26 cellular contexts compared by ENCODE assay signal in the genomic region with DNA sequence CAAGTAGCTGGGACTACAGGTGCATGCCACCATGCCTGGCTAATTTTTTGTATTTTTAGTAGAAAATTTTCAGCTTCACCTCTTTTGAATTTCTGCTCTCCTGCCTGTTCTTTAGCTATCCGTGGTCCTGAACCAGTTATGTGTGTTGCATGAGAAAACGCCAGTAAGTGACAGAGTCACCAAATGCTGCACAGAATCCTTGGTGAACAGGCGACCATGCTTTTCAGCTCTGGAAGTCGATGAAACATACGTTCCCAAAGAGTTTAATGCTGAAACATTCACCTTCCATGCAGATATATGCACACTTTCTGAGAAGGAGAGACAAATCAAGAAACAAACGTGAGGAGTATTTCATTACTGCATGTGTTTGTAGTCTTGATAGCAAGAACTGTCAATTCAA. TPM values are rescaled to one million over a fixed set of nuclear protein-coding genes. Genes with fewer than 3 reads are reported as not detected.
DNase-seq lines count a peak whose midpoint lies in the region; ATAC-seq and TF ChIP-seq lines count a peak whose summit lies in the region.
"Had no signal": no experiment of that assay in that cellular context is flagged by ENCODE, and none has a peak within 500 bp of the region (broad histone marks: within the 10 kb centered on the region; RNA-seq: fewer than 3 reads in every experiment).

No MANE protein-coding gene starts in this region.

- H3K27me3 Mint-ChIP-seq in stimulated activated naive CD8-positive, alpha-beta T cell treated with anti-CD3 and anti-CD28 coated beads, Interleukin-15, amount 100 ng/mL, for 72 hours, result no peaks in the 10 kb centered on the region
- H3K27me3 Mint-ChIP-seq: activated CD8-positive, alpha-beta T cell treated with anti-CD3 and anti-CD28 coated beads for 36 hours; activated T-cell treated with anti-CD3 and anti-CD28 coated beads, Interleukin-2, amount 50 U/mL, for 24 hours had no signal

- H3K9me3 ChIP-seq in GM23248 (ENCODE audit: low read depth) (no peaks in the 10 kb centered on the region), ascending aorta (no peaks in the 10 kb centered on the region)
- H3K9me3 ChIP-seq: colonic mucosa, gastroesophageal sphincter, thoracic aorta had no signal

- TF ChIP-seq CTCF in epithelial cell of esophagus (IDR thresholded peaks at IDR 0.05; ENCODE audit: insufficient read depth, low read depth, low read length, missing control alignments) (no peak), ascending aorta (IDR thresholded peaks at IDR 0.05) (no peak)

- H3K9me3 Mint-ChIP-seq in stimulated activated naive CD8-positive, alpha-beta T cell treated with anti-CD3 and anti-CD28 coated beads, Interleukin-15, amount 100 ng/mL, for 72 hours, result no peaks in the 10 kb centered on the region
- H3K9me3 Mint-ChIP-seq: activated CD8-positive, alpha-beta T cell treated with anti-CD3 and anti-CD28 coated beads for 36 hours; activated naive CD4-positive, alpha-beta T cell treated with anti-CD3 and anti-CD28 coated beads for 36 hours; activated T-cell treated with anti-CD3 and anti-CD28 coated beads, Interleukin-2, amount 50 U/mL, for 24 hours; CD8-positive, alpha-beta memory T cell; HFFc6; T-helper 1 cell treated with Interleukin-12 subunit alpha and Interleukin-12 subunit beta and Interleukin-4 antibody, amounts not matched to agents 30 μg/mL and 1 μg/mL, for 36 hours had no signal

- H4K5ac ChIP-seq in mesendoderm (ENCODE audit: low read length), result no peak overlapping the region

- H3K23ac ChIP-seq in mesendoderm (ENCODE audit: low read length), result no peak overlapping the region

- H3K4ac ChIP-seq in mesendoderm (ENCODE audit: low read depth, low read length), result no peak overlapping the region

- no peaks in the 10 kb centered on the region for H3K9me2 ChIP-seq in GM23248 (ENCODE audit: insufficient read depth)

- no peak overlapping the region for H4K8ac ChIP-seq in mesendoderm (ENCODE audit: low read depth, low read length)

- no peak overlapping the region for H2AK5ac ChIP-seq in mesendoderm (ENCODE audit: low read length)

- no peak overlapping the region for H3K27ac Mint-ChIP-seq in stimulated activated naive CD8-positive, alpha-beta T cell treated with anti-CD3 and anti-CD28 coated beads, Interleukin-15, amount 100 ng/mL, for 72 hours
- H3K27ac Mint-ChIP-seq: activated CD8-positive, alpha-beta T cell treated with anti-CD3 and anti-CD28 coated beads for 36 hours; activated naive CD4-positive, alpha-beta T cell treated with anti-CD3 and anti-CD28 coated beads for 36 hours; activated T-cell treated with anti-CD3 and anti-CD28 coated beads, Interleukin-2, amount 50 U/mL, for 24 hours; CD8-positive, alpha-beta memory T cell; HFFc6; T-helper 1 cell treated with Interleukin-12 subunit alpha and Interleukin-12 subunit beta and Interleukin-4 antibody, amounts not matched to agents 30 μg/mL and 1 μg/mL, for 36 hours had no signal

- H4K20me1 ChIP-seq in GM23248 (ENCODE audit: insufficient read depth), result no peaks in the 10 kb centered on the region

- WGBS in GM23248 (ENCODE audit: low coverage in 1 of 2, low lambda C conversion rate in 2 of 2, missing lambda C conversion rate in 2 of 2), 2 experiments, result 40 to 46% methylated on average over 6 of the region's 6 CpGs
- no CpG with 5 or more reads among the region's 6 CpGs for WGBS in mesendoderm (ENCODE audit: extremely low coverage, insufficient coverage, low lambda C conversion rate)

- H3K4me1 Mint-ChIP-seq in stimulated activated naive CD8-positive, alpha-beta T cell treated with anti-CD3 and anti-CD28 coated beads, Interleukin-15, amount 100 ng/mL, for 72 hours, result no peaks in the 10 kb centered on the region
- H3K4me1 Mint-ChIP-seq: CD8-positive, alpha-beta memory T cell had no signal

- ATAC-seq in stimulated activated naive CD8-positive, alpha-beta T cell treated with anti-CD3 and anti-CD28 coated beads, Interleukin-15, amount 100 ng/mL, for 72 hours, result no peak
- ATAC-seq: activated CD8-positive, alpha-beta T cell treated with anti-CD3 and anti-CD28 coated beads for 36 hours; gastroesophageal sphincter; left ventricle myocardium superior had no signal

- no peak overlapping the region for H2BK120ac ChIP-seq in mesendoderm (ENCODE audit: low read depth, low read length)

- intact Hi-C loops in ascending aorta (cut with DNase I), result no loop called here

- no peak overlapping the region for H3K56ac ChIP-seq in mesendoderm (ENCODE audit: low read length)

- no peak overlapping the region for H3K9ac ChIP-seq in GM23248
- no peak overlapping the region for H3K9ac ChIP-seq in mesendoderm (ENCODE audit: low read length)
- H3K9ac ChIP-seq: KMS-11 had no signal

- H3K4me1 ChIP-seq in GM23248 (ENCODE audit: insufficient read depth) (no peaks in the 10 kb centered on the region), mesendoderm (ENCODE audit: control insufficient read depth, low read depth, low read length) (no peaks in the 10 kb centered on the region), ascending aorta (no peaks in the 10 kb centered on the region)
- H3K4me1 ChIP-seq: colonic mucosa, gastroesophageal sphincter had no signal

- no peak overlapping the region for H2AFZ ChIP-seq in GM23248

- H3K4me3 ChIP-seq in GM23248, result no peak overlapping the region
- H3K4me3 ChIP-seq in epithelial cell of esophagus (ENCODE audit: low read length), result no peak overlapping the region
- no peak overlapping the region for H3K4me3 ChIP-seq in mesendoderm (ENCODE audit: low read length)
- H3K4me3 ChIP-seq in ascending aorta, result no peak overlapping the region
- H3K4me3 ChIP-seq: colonic mucosa, gastroesophageal sphincter, thoracic aorta had no signal

- H3K27ac ChIP-seq in GM23248 (no peak overlapping the region), mesendoderm (ENCODE audit: low read depth, low read length) (no peak overlapping the region), ascending aorta (no peak overlapping the region)
- H3K27ac ChIP-seq: colonic mucosa, gastroesophageal sphincter, KMS-11, thoracic aorta had no signal

- H3F3A ChIP-seq in GM23248 (ENCODE audit: insufficient read depth), result no peaks in the 10 kb centered on the region

- H3K4me2 ChIP-seq in GM23248 (ENCODE audit: unreplicated experiment) (no peak overlapping the region), mesendoderm (ENCODE audit: low read length) (no peak overlapping the region)
- H3K4me2 ChIP-seq: KMS-11 had no signal

- no peak overlapping the region for H3K4me3 Mint-ChIP-seq in stimulated activated naive CD8-positive, alpha-beta T cell treated with anti-CD3 and anti-CD28 coated beads, Interleukin-15, amount 100 ng/mL, for 72 hours
- H3K4me3 Mint-ChIP-seq: activated CD8-positive, alpha-beta T cell treated with anti-CD3 and anti-CD28 coated beads for 36 hours; activated naive CD4-positive, alpha-beta T cell treated with anti-CD3 and anti-CD28 coated beads for 36 hours; activated T-cell treated with anti-CD3 and anti-CD28 coated beads, Interleukin-2, amount 50 U/mL, for 24 hours; CD8-positive, alpha-beta memory T cell; HFFc6; T-helper 1 cell treated with Interleukin-12 subunit alpha and Interleukin-12 subunit beta and Interleukin-4 antibody, amounts not matched to agents 30 μg/mL and 1 μg/mL, for 36 hours had no signal

- H3K79me1 ChIP-seq in mesendoderm (ENCODE audit: low read length), result no peaks in the 10 kb centered on the region

- peaks cover 7% of the 10 kb centered on the region for H3K27me3 ChIP-seq in GM23248 (replicated peaks; ENCODE audit: insufficient read depth)
- no peaks in the 10 kb centered on the region for H3K27me3 ChIP-seq in mesendoderm (ENCODE audit: insufficient read depth, low read length, poor library complexity)
- no peaks in the 10 kb centered on the region for H3K27me3 ChIP-seq in ascending aorta
- H3K27me3 ChIP-seq: colonic mucosa, gastroesophageal sphincter had no signal

- H2BK5ac ChIP-seq in mesendoderm (ENCODE audit: low read length), result no peak overlapping the region

- no peak overlapping the region for H2BK15ac ChIP-seq in mesendoderm (replicated peaks; ENCODE audit: low read depth)

- no peak overlapping the region for H3K18ac ChIP-seq in mesendoderm (ENCODE audit: low read length)

- in situ Hi-C loops in GM23248 (cut with MboI), result no loop called here

- peak; percentile 14 for DNase-seq in GM23248
- peak; percentile 20 for DNase-seq in RPMI7951 (ENCODE audit: low read depth)
- peak; percentile 34 for DNase-seq in epithelial cell of esophagus (ENCODE audit: low read depth)
- peak; percentile 36 for DNase-seq in mesendoderm
- no peak for DNase-seq in foreskin melanocyte
- DNase-seq in occipital lobe (lab: John Stamatoyannopoulos, UW), result no peak
- DNase-seq in stimulated activated naive CD8-positive, alpha-beta T cell treated with anti-CD3 and anti-CD28 coated beads, Interleukin-15, amount 100 ng/mL, for 72 hours, result no peak
- no peak for DNase-seq in ascending aorta (ENCODE audit: low spot score in 2 of 2)
- DNase-seq: activated CD4-positive, CD25-positive, alpha-beta regulatory T cell; activated CD8-positive, alpha-beta T cell treated with anti-CD3 and anti-CD28 coated beads for 36 hours; activated naive CD4-positive, alpha-beta T cell treated with anti-CD3 and anti-CD28 coated beads for 36 hours; activated T-cell treated with anti-CD3 and anti-CD28 coated beads, Interleukin-2, amount 50 U/mL, for 24 hours; CD8-positive, alpha-beta memory T cell; colonic mucosa; DMS79; HFFc6; left ventricle myocardium superior; NCI-H1417; NCI-H526; nucleus accumbens; SHP77 treated with DMSO at 0.1 percent for 48 hours had no signal

- H3K79me2 ChIP-seq in GM23248 (ENCODE audit: insufficient read depth) (no peaks in the 10 kb centered on the region), mesendoderm (ENCODE audit: control insufficient read depth, insufficient read depth, low read length) (no peaks in the 10 kb centered on the region)

- H3K36me3 ChIP-seq in GM23248 (ENCODE audit: low read depth) (no peaks in the 10 kb centered on the region), mesendoderm (ENCODE audit: control insufficient read depth, insufficient read depth, low read length) (no peaks in the 10 kb centered on the region), ascending aorta (no peaks in the 10 kb centered on the region)
- H3K36me3 ChIP-seq: colonic mucosa, gastroesophageal sphincter, thoracic aorta had no signal

RNA-seq across cellular contexts. Expression of a gene that starts 13.9 kb away (rescaled TPM):
- total RNA-seq in GM23248 (2014; rRNA removed; shearing (Covaris generic)), result not detected in 2 replicates
- not detected in 2 replicates for polyA plus RNA-seq in GM23248 (2016; fragmentation: Nextera tagmentation; extraction: Ambion mirVana)
- total RNA-seq in RPMI7951 (2014; rRNA removed; shearing (Covaris generic)), result not detected in 2 replicates
- 0.56 TPM for polyA plus RNA-seq in mesendoderm (2013, experiment 1 of 2)
- polyA plus RNA-seq in mesendoderm (2013, experiment 2 of 2), result 0.53 TPM
- total RNA-seq in occipital lobe (14.2 TPM), ascending aorta (51.5 TPM)
- total RNA-seq: activated CD8-positive, alpha-beta T cell treated with anti-CD3 and anti-CD28 coated beads for 36 hours; activated naive CD4-positive, alpha-beta T cell treated with anti-CD3 and anti-CD28 coated beads for 36 hours; astrocyte; CD8-positive, alpha-beta memory T cell; HFFc6; left ventricle myocardium superior; thoracic aorta had no signal
- polyA plus RNA-seq: CD8-positive, alpha-beta memory T cell had no signal

RNA-seq across cellular contexts. Expression of a gene that starts 18.0 kb away (rescaled TPM):
- not detected in 2 replicates for total RNA-seq in GM23248 (2014; rRNA removed; shearing (Covaris generic))
- 0.96 and 0.98 TPM in 2 replicates for polyA plus RNA-seq in GM23248 (2016; fragmentation: Nextera tagmentation; extraction: Ambion mirVana)
- 1.1 and 1.8 TPM in 2 replicates for total RNA-seq in RPMI7951 (2014; rRNA removed; shearing (Covaris generic))
- 9.5 TPM for polyA plus RNA-seq in mesendoderm (2013, experiment 1 of 2)
- polyA plus RNA-seq in mesendoderm (2013, experiment 2 of 2), result 10.3 TPM
- 0.62 TPM for total RNA-seq in occipital lobe
- not detected for total RNA-seq in ascending aorta
- total RNA-seq: activated CD8-positive, alpha-beta T cell treated with anti-CD3 and anti-CD28 coated beads for 36 hours; activated naive CD4-positive, alpha-beta T cell treated with anti-CD3 and anti-CD28 coated beads for 36 hours; CD8-positive, alpha-beta memory T cell; gastroesophageal sphincter; left ventricle myocardium superior; thoracic aorta had no signal
- polyA plus RNA-seq: CD8-positive, alpha-beta memory T cell had no signal

Comparison
In these comparisons a context has a peak if more than half of its experiments do, and no peak if none do; other contexts are left out.
1. DNase-seq: peak in GM23248 (single experiment), RPMI7951 (single experiment), epithelial cell of esophagus (single experiment) and mesendoderm (single experiment); none in foreskin melanocyte (single experiment), occipital lobe (single experiment), stimulated activated naive CD8-positive, alpha-beta T cell treated with anti-CD3 and anti-CD28 coated beads, Interleukin-15, amount 100 ng/mL, for 72 hours (0 of 2) and ascending aorta (0 of 2).
2. RNA of a gene that starts 13.9 kb away (total RNA-seq): 51.5 TPM in ascending aorta (single experiment) and 14.2 TPM in occipital lobe (single experiment); not detected in GM23248 and not detected in RPMI7951; every median in the first group is over 10 times any median in the second.